In genomic region chr20:53738039-53738944, GRCh38 we compare ENCODE assay signal across 8 cellular contexts.
DNase-seq lines count a peak whose midpoint lies in the region; ATAC-seq lines count a peak whose summit lies in the region.

No MANE protein-coding gene starts in this region.

- DNase-seq in DMS53 (lab: John Stamatoyannopoulos, UW) (peak; percentile 79), NCI-H1436 treated with DMSO at 0.1 percent for 48 hours (lab: John Stamatoyannopoulos, UW) (peak; percentile 64), amygdala (lab: John Stamatoyannopoulos, UW) (peak in 37 of 56 donors; percentile 3 to 57 (median 24)), iPS-NIHi7 (ENCODE audit: extremely low spot score) (peak; percentile 65), smooth muscle cell of the brain vasculature (ENCODE audit: low read depth, low spot score) (peak; percentile 41), LoVo (ENCODE audit: low spot score) (no peak), cerebellar nuclear complex (lab: John Stamatoyannopoulos, UW) (no peak)

- no peak for ATAC-seq in GM18868 (IDR thresholded peaks at IDR 0.05; ENCODE audit: unreplicated experiment)

Comparison
In these comparisons a context has a peak if more than half of its experiments do, and no peak if none do; other contexts are left out.
1. DNase-seq: peak in DMS53 (single experiment), NCI-H1436 treated with DMSO at 0.1 percent for 48 hours (single experiment), amygdala (37 of 56), iPS-NIHi7 (single experiment) and smooth muscle cell of the brain vasculature (single experiment); none in LoVo (single experiment) and cerebellar nuclear complex (0 of 2).